35 cellular contexts compared by ENCODE assay signal in the genomic region with DNA sequence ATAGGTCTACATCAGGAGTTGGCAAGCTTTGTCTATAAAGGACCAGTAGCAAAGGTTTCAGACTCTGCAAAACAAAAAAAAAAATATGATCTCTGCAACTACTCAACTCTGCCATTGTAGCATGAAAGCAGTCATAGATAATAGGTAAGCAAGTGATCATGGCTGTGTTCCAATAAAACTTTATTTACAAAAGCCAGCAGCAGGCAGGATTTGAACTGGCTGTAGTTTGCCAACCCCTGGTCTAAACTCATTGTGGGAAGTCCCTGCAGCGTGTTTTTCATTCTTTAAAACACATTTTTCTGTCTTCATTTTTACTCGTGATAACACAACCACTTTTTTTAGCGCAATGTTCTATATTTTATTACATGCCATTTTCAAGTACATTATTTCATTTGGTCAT.
"Had no signal": no experiment of that assay in that cellular context is flagged by ENCODE, and none has a peak within 500 bp of the region (broad histone marks: within the 10 kb centered on the region; RNA-seq: fewer than 3 reads in every experiment).

No MANE protein-coding gene starts in this region.

- ATAC-seq: activated CD4-positive, alpha-beta T cell treated with anti-CD3 and anti-CD28 coated beads for 36 hours; activated CD8-positive, alpha-beta memory T cell treated with anti-CD3 and anti-CD28 coated beads, Interleukin-2, amount 10 ng/mL, durations not matched to agents 7 days and 5 days; activated CD8-positive, alpha-beta T cell treated with anti-CD3 and anti-CD28 coated beads, Interleukin-2, amount 10 ng/mL, durations not matched to agents 7 days and 5 days; activated naive CD8-positive, alpha-beta T cell treated with anti-CD3 and anti-CD28 coated beads, Interleukin-2, amount 50 U/mL, for 24 hours; body of pancreas; effector memory CD8-positive, alpha-beta T cell; gastroesophageal sphincter; T-cell had no signal

- FAIRE-seq: colon, TTC549 had no signal

- H3K27ac ChIP-seq: adrenal gland, body of pancreas, esophagus muscularis mucosa, gastroesophageal sphincter had no signal

- H3K9me3 ChIP-seq: adrenal gland, body of pancreas had no signal

- H3K9me3 Mint-ChIP-seq: activated naive CD4-positive, alpha-beta T cell treated with anti-CD3 and anti-CD28 coated beads, Interleukin-2, amount 50 U/mL, for 24 hours; effector memory CD8-positive, alpha-beta T cell had no signal

- H3K27ac Mint-ChIP-seq: activated CD4-positive, alpha-beta memory T cell treated with anti-CD3 and anti-CD28 coated beads for 36 hours; activated CD4-positive, alpha-beta T cell treated with anti-CD3 and anti-CD28 coated beads for 36 hours; activated CD4-positive, alpha-beta T cell treated with anti-CD3 and anti-CD28 coated beads, Interleukin-2, amount 10 ng/mL, durations not matched to agents 24 days and 14 days; activated CD8-positive, alpha-beta memory T cell treated with anti-CD3 and anti-CD28 coated beads, Interleukin-2, amount 10 ng/mL, durations not matched to agents 7 days and 5 days; activated CD8-positive, alpha-beta T cell treated with anti-CD3 and anti-CD28 coated beads, Interleukin-2, amount 10 ng/mL, durations not matched to agents 7 days and 5 days; activated naive CD4-positive, alpha-beta T cell treated with anti-CD3 and anti-CD28 coated beads for 36 hours; activated naive CD4-positive, alpha-beta T cell treated with anti-CD3 and anti-CD28 coated beads, Interleukin-2, amount 50 U/mL, for 24 hours; activated naive CD8-positive, alpha-beta T cell treated with anti-CD3 and anti-CD28 coated beads for 36 hours; activated naive CD8-positive, alpha-beta T cell treated with anti-CD3 and anti-CD28 coated beads, Interleukin-2, amount 50 U/mL, for 24 hours; activated T-helper 1 cell treated with anti-CD3 and anti-CD28 coated beads, Interleukin-12 subunit alpha, Interleukin-12 subunit beta, Interleukin-2, Interleukin-4 antibody, amounts not matched to agents 30 ng/mL and 10 ng/mL and 1 ng/mL, durations not matched to agents 14 hours and 24 hours and 36 hours; activated T-helper 2 cell treated with anti-CD3 and anti-CD28 coated beads, Interferon-gamma antibody, Interleukin-2, Interleukin-4, amounts not matched to agents 10 μg/mL and 5 μg/mL and 100 μg/mL, durations not matched to agents 14 hours and 24 hours and 36 hours; T-cell; T-helper 1 cell treated with Interleukin-12 subunit alpha and Interleukin-12 subunit beta and Interleukin-4 antibody, amounts not matched to agents 30 μg/mL and 1 μg/mL, for 36 hours had no signal

- H3K4me3 ChIP-seq: adrenal gland, body of pancreas, esophagus muscularis mucosa, gastroesophageal sphincter had no signal

- H3K4me3 Mint-ChIP-seq: activated CD4-positive, alpha-beta memory T cell treated with anti-CD3 and anti-CD28 coated beads for 36 hours; activated CD4-positive, alpha-beta T cell treated with anti-CD3 and anti-CD28 coated beads for 36 hours; activated CD4-positive, alpha-beta T cell treated with anti-CD3 and anti-CD28 coated beads, Interleukin-2, amount 10 ng/mL, durations not matched to agents 24 days and 14 days; activated CD8-positive, alpha-beta memory T cell treated with anti-CD3 and anti-CD28 coated beads, Interleukin-2, amount 10 ng/mL, durations not matched to agents 7 days and 5 days; activated CD8-positive, alpha-beta T cell treated with anti-CD3 and anti-CD28 coated beads, Interleukin-2, amount 10 ng/mL, durations not matched to agents 7 days and 5 days; activated naive CD4-positive, alpha-beta T cell treated with anti-CD3 and anti-CD28 coated beads for 36 hours; activated naive CD4-positive, alpha-beta T cell treated with anti-CD3 and anti-CD28 coated beads, Interleukin-2, amount 50 U/mL, for 24 hours; activated naive CD8-positive, alpha-beta T cell treated with anti-CD3 and anti-CD28 coated beads for 36 hours; activated naive CD8-positive, alpha-beta T cell treated with anti-CD3 and anti-CD28 coated beads, Interleukin-2, amount 50 U/mL, for 24 hours; activated T-helper 1 cell treated with anti-CD3 and anti-CD28 coated beads, Interleukin-12 subunit alpha, Interleukin-12 subunit beta, Interleukin-2, Interleukin-4 antibody, amounts not matched to agents 30 ng/mL and 10 ng/mL and 1 ng/mL, durations not matched to agents 14 hours and 24 hours and 36 hours; effector memory CD8-positive, alpha-beta T cell; T-cell; T-helper 1 cell treated with Interleukin-12 subunit alpha and Interleukin-12 subunit beta and Interleukin-4 antibody, amounts not matched to agents 30 μg/mL and 1 μg/mL, for 36 hours had no signal

- H3K27me3 Mint-ChIP-seq: activated CD4-positive, alpha-beta memory T cell treated with anti-CD3 and anti-CD28 coated beads for 36 hours; activated CD4-positive, alpha-beta T cell treated with anti-CD3 and anti-CD28 coated beads for 36 hours; activated CD4-positive, alpha-beta T cell treated with anti-CD3 and anti-CD28 coated beads, Interleukin-2, amount 10 ng/mL, durations not matched to agents 24 days and 14 days; activated CD8-positive, alpha-beta memory T cell treated with anti-CD3 and anti-CD28 coated beads, Interleukin-2, amount 10 ng/mL, durations not matched to agents 7 days and 5 days; activated naive CD4-positive, alpha-beta T cell treated with anti-CD3 and anti-CD28 coated beads, Interleukin-2, amount 50 U/mL, for 24 hours; activated naive CD8-positive, alpha-beta T cell treated with anti-CD3 and anti-CD28 coated beads for 36 hours; activated naive CD8-positive, alpha-beta T cell treated with anti-CD3 and anti-CD28 coated beads, Interleukin-2, amount 50 U/mL, for 24 hours; T-cell had no signal

- H3K4me1 ChIP-seq: adrenal gland, body of pancreas, esophagus muscularis mucosa, gastroesophageal sphincter had no signal

- H3K4me1 Mint-ChIP-seq: activated CD4-positive, alpha-beta T cell treated with anti-CD3 and anti-CD28 coated beads for 36 hours; activated CD4-positive, alpha-beta T cell treated with anti-CD3 and anti-CD28 coated beads, Interleukin-2, amount 10 ng/mL, durations not matched to agents 24 days and 14 days; activated CD8-positive, alpha-beta memory T cell treated with anti-CD3 and anti-CD28 coated beads, Interleukin-2, amount 10 ng/mL, durations not matched to agents 7 days and 5 days; activated naive CD4-positive, alpha-beta T cell treated with anti-CD3 and anti-CD28 coated beads, Interleukin-2, amount 50 U/mL, for 24 hours; activated naive CD8-positive, alpha-beta T cell treated with anti-CD3 and anti-CD28 coated beads for 36 hours; T-cell had no signal

- H3K27me3 ChIP-seq: adrenal gland, body of pancreas, esophagus muscularis mucosa, gastroesophageal sphincter had no signal

- H3K36me3 ChIP-seq: adrenal gland, esophagus muscularis mucosa, gastroesophageal sphincter had no signal

- DNase-seq: activated CD4-positive, alpha-beta memory T cell treated with anti-CD3 and anti-CD28 coated beads for 36 hours; activated CD4-positive, alpha-beta T cell treated with anti-CD3 and anti-CD28 coated beads for 36 hours; activated CD4-positive, alpha-beta T cell treated with anti-CD3 and anti-CD28 coated beads, Interleukin-2, amount 10 ng/mL, durations not matched to agents 24 days and 14 days; activated CD4-positive, CD25-positive, alpha-beta regulatory T cell; activated CD4-positive, CD25-positive, alpha-beta regulatory T cell treated with anti-CD3 and anti-CD28 coated beads, Interleukin-2, amount 50 U/mL, for 72 hours; activated CD8-positive, alpha-beta memory T cell treated with anti-CD3 and anti-CD28 coated beads, Interleukin-2, amount 10 ng/mL, durations not matched to agents 7 days and 5 days; activated CD8-positive, alpha-beta memory T cell treated with anti-CD3 and anti-CD28 coated beads, Interleukin-2, amount 50 U/mL, for 4 hours; activated CD8-positive, alpha-beta T cell treated with anti-CD3 and anti-CD28 coated beads, Interleukin-2, amount 10 ng/mL, durations not matched to agents 7 days and 5 days; activated effector memory CD4-positive, alpha-beta T cell treated with anti-CD3 and anti-CD28 coated beads, Interleukin-2, amount 50 U/mL, for 16 hours; activated naive CD4-positive, alpha-beta T cell treated with anti-CD3 and anti-CD28 coated beads for 36 hours; activated naive CD8-positive, alpha-beta T cell treated with anti-CD3 and anti-CD28 coated beads for 36 hours; activated naive CD8-positive, alpha-beta T cell treated with anti-CD3 and anti-CD28 coated beads, Interleukin-2, amount 50 U/mL, for 24 hours; activated T-cell treated with anti-CD3 and anti-CD28 coated beads, Interleukin-2, amount 50 U/mL, for 1 hour; activated T-cell treated with anti-CD3 and anti-CD28 coated beads, Interleukin-2, amount 50 U/mL, for 48 hours; amygdala; aorta; body of pancreas; caudate nucleus; cortex of kidney; dermis blood vessel endothelial cell; effector CD4-positive, alpha-beta T cell; effector memory CD8-positive, alpha-beta T cell; erythroblast; foreskin melanocyte; T-cell; T-helper 9 cell had no signal
